ENCODE assay signal across 26 cellular contexts in the genomic region with DNA sequence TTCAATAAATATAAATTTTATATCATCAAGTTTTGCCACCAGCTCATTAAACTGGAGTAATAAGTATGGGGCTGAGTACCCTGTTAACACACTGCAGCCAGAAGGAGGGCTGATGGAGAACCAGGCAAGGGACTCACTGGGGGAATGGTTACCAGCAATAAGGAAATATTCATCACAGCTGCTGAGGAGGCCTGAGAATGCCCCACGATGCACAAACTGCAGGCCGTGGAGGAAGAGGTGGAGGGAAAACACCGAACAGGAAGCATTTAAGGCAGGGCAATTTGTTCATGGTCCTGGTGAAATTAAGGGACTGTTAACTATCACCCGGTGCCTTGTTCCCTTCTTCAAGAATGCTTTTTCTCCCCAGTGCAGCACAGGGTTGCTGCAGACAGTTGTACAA.
"Had no signal": no experiment of that assay in that cellular context is flagged by ENCODE, and none has a peak within 500 bp of the region (broad histone marks: within the 10 kb centered on the region; RNA-seq: fewer than 3 reads in every experiment).

No MANE protein-coding gene starts in this region.

- H3K4me1 ChIP-seq: esophagus squamous epithelium, heart right ventricle, lower lobe of right lung, psoas muscle, sigmoid colon, stomach, thyroid gland had no signal

- H3K4me3 Mint-ChIP-seq: effector memory CD8-positive, alpha-beta T cell; immature natural killer cell; natural killer cell; stimulated activated effector memory CD8-positive, alpha-beta T cell treated with anti-CD3 and anti-CD28 coated beads, Interleukin-12 subunit alpha, Interleukin-12 subunit beta, amount 100 ng/mL, for 72 hours; type B pancreatic cell had no signal

- H3K36me3 ChIP-seq: esophagus squamous epithelium, heart right ventricle, lower lobe of right lung, sigmoid colon, stomach, thyroid gland had no signal

- H3K9me3 ChIP-seq: esophagus squamous epithelium, psoas muscle, thyroid gland had no signal

- H3K4me1 Mint-ChIP-seq: immature natural killer cell; natural killer cell; stimulated activated effector memory CD8-positive, alpha-beta T cell treated with anti-CD3 and anti-CD28 coated beads, Interleukin-12 subunit alpha, Interleukin-12 subunit beta, amount 100 ng/mL, for 72 hours had no signal

- H3K4me3 ChIP-seq: coronary artery, esophagus squamous epithelium, heart right ventricle, lower lobe of right lung, psoas muscle, sigmoid colon, stomach, thyroid gland had no signal

- DNase-seq: dermis blood vessel endothelial cell; effector memory CD8-positive, alpha-beta T cell; erythroblast; esophagus squamous epithelium; foreskin melanocyte; glutamatergic neuron; heart right ventricle; hypothalamus; immature natural killer cell; islet precursor cell; kidney glomerular epithelial cell; left ventricle myocardium superior; lower lobe of right lung; natural killer cell; occipital lobe; psoas muscle; right cardiac atrium; sigmoid colon; stimulated activated CD4-positive, alpha-beta T cell treated with anti-CD3 and anti-CD28 coated beads, Interleukin-2, amount 100 ng/mL, for 24 hours; stimulated activated CD4-positive, alpha-beta T cell treated with anti-CD3 and anti-CD28 coated beads, Interleukin-4, amount 100 ng/mL, for 24 hours; stimulated activated naive CD4-positive, alpha-beta T cell treated with Interleukin-2 at 50 U/mL for 16 hours; stomach; thyroid gland had no signal

- H3K27ac ChIP-seq: coronary artery, esophagus squamous epithelium, heart right ventricle, lower lobe of right lung, psoas muscle, sigmoid colon, stomach, thyroid gland had no signal

- H3K27me3 ChIP-seq: sigmoid colon, stomach, thyroid gland had no signal

- H3K27ac Mint-ChIP-seq: effector memory CD8-positive, alpha-beta T cell; immature natural killer cell; natural killer cell; stimulated activated effector memory CD8-positive, alpha-beta T cell treated with anti-CD3 and anti-CD28 coated beads, Interleukin-12 subunit alpha, Interleukin-12 subunit beta, amount 100 ng/mL, for 72 hours; type B pancreatic cell had no signal

- H3K36me3 Mint-ChIP-seq: immature natural killer cell; natural killer cell; stimulated activated effector memory CD8-positive, alpha-beta T cell treated with anti-CD3 and anti-CD28 coated beads, Interleukin-12 subunit alpha, Interleukin-12 subunit beta, amount 100 ng/mL, for 72 hours; type B pancreatic cell had no signal

- H3K9me3 Mint-ChIP-seq: effector memory CD8-positive, alpha-beta T cell; natural killer cell; stimulated activated effector memory CD8-positive, alpha-beta T cell treated with anti-CD3 and anti-CD28 coated beads, Interleukin-12 subunit alpha, Interleukin-12 subunit beta, amount 100 ng/mL, for 72 hours; type B pancreatic cell had no signal

- ATAC-seq: effector memory CD8-positive, alpha-beta T cell; heart right ventricle; left ventricle myocardium superior; lower lobe of right lung; natural killer cell; psoas muscle; right cardiac atrium; stimulated activated effector memory CD8-positive, alpha-beta T cell treated with anti-CD3 and anti-CD28 coated beads, Interleukin-12 subunit alpha, Interleukin-12 subunit beta, amount 100 ng/mL, for 72 hours had no signal
